In the genomic region with DNA sequence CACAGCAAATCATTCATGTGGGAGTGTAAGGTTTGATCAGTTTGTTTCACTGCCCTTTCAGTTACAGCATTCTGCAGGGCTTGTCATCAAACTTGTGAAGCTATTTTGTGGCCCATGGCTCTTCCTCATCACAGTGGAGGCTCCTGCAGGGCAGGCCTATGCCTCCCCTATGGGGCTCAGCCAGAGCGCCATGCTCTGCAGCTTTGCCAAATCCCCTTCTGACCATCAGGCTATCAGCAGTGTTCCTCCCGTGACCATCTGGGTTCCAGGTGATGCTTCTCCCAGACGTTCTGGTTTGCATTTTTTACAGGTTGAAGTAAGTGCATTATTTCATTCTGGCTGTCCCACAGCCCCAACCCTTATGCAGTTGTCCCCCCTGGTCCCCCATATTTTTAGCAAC, we compare ENCODE assay signal across 36 cellular contexts. TPM values are rescaled to one million over a fixed set of nuclear protein-coding genes. Genes with fewer than 3 reads are reported as not detected.
"Had no signal": no experiment of that assay in that cellular context is flagged by ENCODE, and none has a peak within 500 bp of the region (broad histone marks: within the 10 kb centered on the region; RNA-seq: fewer than 3 reads in every experiment).

No MANE protein-coding gene starts in this region.

- DNase-seq: activated B cell treated with CpG ODN at 0.5 μM for 24 hours; activated CD4-positive, alpha-beta memory T cell treated with anti-CD3 and anti-CD28 coated beads for 36 hours; activated CD4-positive, alpha-beta T cell treated with anti-CD3 and anti-CD28 coated beads for 4 hours; activated CD4-positive, alpha-beta T cell treated with anti-CD3 and anti-CD28 coated beads, Interleukin-2, amount 10 ng/mL, durations not matched to agents 24 days and 14 days; activated CD4-positive, alpha-beta T cell treated with anti-CD3 and anti-CD28 coated beads, Interleukin-2, amount 50 U/mL, for 1 hour; activated CD4-positive, alpha-beta T cell treated with anti-CD3 and anti-CD28 coated beads, Interleukin-2, amount 50 U/mL, for 4 hours; activated CD4-positive, CD25-positive, alpha-beta regulatory T cell treated with anti-CD3 and anti-CD28 coated beads, Interleukin-2, amount 50 U/mL, for 72 hours; activated CD8-positive, alpha-beta memory T cell treated with anti-CD3 and anti-CD28 coated beads, Interleukin-2, amount 50 U/mL, for 4 hours; activated CD8-positive, alpha-beta T cell treated with anti-CD3 and anti-CD28 coated beads for 36 hours; activated effector memory CD4-positive, alpha-beta T cell treated with anti-CD3 and anti-CD28 coated beads, Interleukin-2, amount 50 U/mL, for 16 hours; activated gamma-delta T cell treated with Interleukin-2 at 50 U/mL for 16 hours; activated naive CD4-positive, alpha-beta T cell; activated naive CD4-positive, alpha-beta T cell treated with anti-CD3 and anti-CD28 coated beads for 36 hours; activated naive CD4-positive, alpha-beta T cell treated with anti-CD3 and anti-CD28 coated beads, Interleukin-2, amount 50 U/mL, for 16 hours; activated naive CD8-positive, alpha-beta T cell treated with anti-CD3 and anti-CD28 coated beads for 36 hours; activated T-cell treated with anti-CD3 and anti-CD28 coated beads for 4 hours; activated T-cell treated with anti-CD3 and anti-CD28 coated beads, Interleukin-2, amount 50 U/mL, for 1 hour; activated T-cell treated with anti-CD3 and anti-CD28 coated beads, Interleukin-2, amount 50 U/mL, for 4 hours; activated T-cell treated with anti-CD3 and anti-CD28 coated beads, Interleukin-2, amount 50 U/mL, for 72 hours; adrenal gland; amniotic stem cell; aorta; body of pancreas; brain microvascular endothelial cell; central memory CD4-positive, alpha-beta T cell; T-helper 1 cell; T-helper 2 cell; T-helper 9 cell had no signal

- H3K4me1 ChIP-seq: adrenal gland, body of pancreas, breast epithelium had no signal

- ATAC-seq: activated CD8-positive, alpha-beta T cell treated with anti-CD3 and anti-CD28 coated beads for 36 hours; activated naive CD4-positive, alpha-beta T cell treated with anti-CD3 and anti-CD28 coated beads, Interleukin-2, amount 50 U/mL, for 72 hours; activated T-cell treated with anti-CD3 and anti-CD28 coated beads, Interleukin-2, amount 50 U/mL, for 4 hours; activated T-cell treated with anti-CD3 and anti-CD28 coated beads, Interleukin-2, amount 50 U/mL, for 72 hours; activated T-helper 17 cell treated with anti-CD3 and anti-CD28 coated beads, Interleukin-2, amount 50 U/mL, for 72 hours; body of pancreas had no signal

- H3K9me3 ChIP-seq: adrenal gland, body of pancreas, breast epithelium had no signal

- H3K36me3 ChIP-seq: adrenal gland, brain microvascular endothelial cell, breast epithelium had no signal

- H3K27me3 ChIP-seq: adrenal gland, body of pancreas, brain microvascular endothelial cell, breast epithelium had no signal

- H3K27ac ChIP-seq: adrenal gland, body of pancreas, brain microvascular endothelial cell, breast epithelium, VCaP had no signal

- H3K4me3 ChIP-seq: adrenal gland, body of pancreas, breast epithelium had no signal

RNA-seq across cellular contexts. Expression of a gene that starts 28.1 kb away (rescaled TPM):
- total RNA-seq: activated B cell treated with CpG ODN at 0.5 μM for 24 hours; activated CD4-positive, alpha-beta memory T cell treated with anti-CD3 and anti-CD28 coated beads for 36 hours; activated CD4-positive, alpha-beta T cell treated with anti-CD3 and anti-CD28 coated beads, Interleukin-2, amount 10 ng/mL, durations not matched to agents 24 days and 14 days; activated CD8-positive, alpha-beta memory T cell treated with anti-CD3 and anti-CD28 coated beads for 36 hours; activated CD8-positive, alpha-beta T cell treated with anti-CD3 and anti-CD28 coated beads for 36 hours; activated naive CD4-positive, alpha-beta T cell treated with anti-CD3 and anti-CD28 coated beads for 36 hours; activated naive CD4-positive, alpha-beta T cell treated with anti-CD3 and anti-CD28 coated beads, Interleukin-2, amount 50 U/mL, for 72 hours; activated naive CD8-positive, alpha-beta T cell treated with anti-CD3 and anti-CD28 coated beads for 36 hours; activated T-cell treated with anti-CD3 and anti-CD28 coated beads, Interleukin-2, amount 50 U/mL, for 4 hours; activated T-cell treated with anti-CD3 and anti-CD28 coated beads, Interleukin-2, amount 50 U/mL, for 72 hours; activated T-helper 1 cell treated with anti-CD3 and anti-CD28 coated beads, Interleukin-12 subunit alpha, Interleukin-12 subunit beta, Interleukin-2, Interleukin-4 antibody, amounts not matched to agents 30 ng/mL and 10 ng/mL and 1 ng/mL, durations not matched to agents 14 hours and 24 hours and 36 hours; activated T-helper 17 cell treated with anti-CD3 and anti-CD28 coated beads, Interleukin-2, amount 50 U/mL, for 72 hours; adrenal gland; aorta; astrocyte; body of pancreas; breast epithelium; cardiac septum had no signal

RNA-seq across cellular contexts. Expression of a gene that starts 46.1 kb away (rescaled TPM):
- total RNA-seq: activated B cell treated with CpG ODN at 0.5 μM for 24 hours; activated CD4-positive, alpha-beta memory T cell treated with anti-CD3 and anti-CD28 coated beads for 36 hours; activated CD4-positive, alpha-beta T cell treated with anti-CD3 and anti-CD28 coated beads, Interleukin-2, amount 10 ng/mL, durations not matched to agents 24 days and 14 days; activated CD8-positive, alpha-beta memory T cell treated with anti-CD3 and anti-CD28 coated beads for 36 hours; activated CD8-positive, alpha-beta T cell treated with anti-CD3 and anti-CD28 coated beads for 36 hours; activated naive CD4-positive, alpha-beta T cell treated with anti-CD3 and anti-CD28 coated beads for 36 hours; activated naive CD8-positive, alpha-beta T cell treated with anti-CD3 and anti-CD28 coated beads for 36 hours; activated T-cell treated with anti-CD3 and anti-CD28 coated beads, Interleukin-2, amount 50 U/mL, for 4 hours; activated T-cell treated with anti-CD3 and anti-CD28 coated beads, Interleukin-2, amount 50 U/mL, for 72 hours; activated T-helper 1 cell treated with anti-CD3 and anti-CD28 coated beads, Interleukin-12 subunit alpha, Interleukin-12 subunit beta, Interleukin-2, Interleukin-4 antibody, amounts not matched to agents 30 ng/mL and 10 ng/mL and 1 ng/mL, durations not matched to agents 14 hours and 24 hours and 36 hours; activated T-helper 17 cell treated with anti-CD3 and anti-CD28 coated beads, Interleukin-2, amount 50 U/mL, for 72 hours; aorta; breast epithelium had no signal
